Comparison of ENCODE assay signal across 27 cellular contexts in the genomic region with DNA sequence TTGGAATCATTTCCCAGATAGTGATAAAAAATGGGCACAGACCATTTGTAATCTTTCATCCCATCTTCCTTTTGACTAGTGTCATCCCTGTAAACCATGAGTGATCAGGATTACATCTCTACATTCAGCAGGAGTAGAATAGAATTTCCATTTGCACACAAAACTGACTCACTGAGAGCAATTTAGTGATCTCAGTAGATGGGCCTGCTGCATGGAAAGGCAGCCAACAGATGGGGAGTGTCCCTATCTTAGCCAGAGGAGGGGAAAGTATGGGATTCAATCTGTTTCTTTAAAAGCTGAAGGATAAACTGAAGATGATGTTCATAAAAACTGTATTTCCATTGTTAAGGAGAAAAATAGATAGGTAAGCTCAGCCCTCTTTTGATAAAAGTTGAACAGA.
"Had no signal": no experiment of that assay in that cellular context is flagged by ENCODE, and none has a peak within 500 bp of the region (broad histone marks: within the 10 kb centered on the region; RNA-seq: fewer than 3 reads in every experiment).

No MANE protein-coding gene starts in this region.

- H3K4me1 ChIP-seq: breast epithelium, parathyroid adenoma, right lobe of liver, transverse colon had no signal

- DNase-seq: activated B cell treated with CpG ODN at 0.5 μM for 24 hours; activated CD4-positive, alpha-beta T cell treated with anti-CD3 and anti-CD28 coated beads for 4 hours; activated CD4-positive, alpha-beta T cell treated with anti-CD3 and anti-CD28 coated beads, Interleukin-2, amount 50 U/mL, for 48 hours; activated CD8-positive, alpha-beta memory T cell treated with anti-CD3 and anti-CD28 coated beads, Interleukin-2, amount 50 U/mL, for 48 hours; activated effector memory CD4-positive, alpha-beta T cell treated with Interleukin-2 at 50 U/mL for 16 hours; activated naive CD4-positive, alpha-beta T cell treated with anti-CD3 and anti-CD28 coated beads for 36 hours; activated naive CD8-positive, alpha-beta T cell treated with anti-CD3 and anti-CD28 coated beads, Interleukin-2, amount 10 ng/mL, durations not matched to agents 7 days and 5 days; activated T-cell treated with anti-CD3 and anti-CD28 coated beads, Interleukin-2, amount 50 U/mL, for 72 hours; amniotic stem cell; cortex of kidney; endodermal cell; foreskin melanocyte; glutamatergic neuron; hippocampal formation; kidney glomerular epithelial cell; right lobe of liver; small intestine; stimulated activated CD4-positive, alpha-beta T cell treated with anti-CD3 and anti-CD28 coated beads, Interleukin-2, amount 100 ng/mL, for 24 hours; stomach; T-helper 9 cell; transverse colon had no signal

- H3K27ac Mint-ChIP-seq: activated B cell treated with CpG ODN at 0.5 μM for 24 hours; activated naive CD4-positive, alpha-beta T cell treated with anti-CD3 and anti-CD28 coated beads for 36 hours; activated naive CD8-positive, alpha-beta T cell treated with anti-CD3 and anti-CD28 coated beads, Interleukin-2, amount 10 ng/mL, durations not matched to agents 7 days and 5 days; activated T-cell treated with anti-CD3 and anti-CD28 coated beads, Interleukin-2, amount 50 U/mL, for 72 hours; endodermal cell; memory B cell; nephron; stimulated activated memory B cell treated with anti-CD40 and anti-IgM and Interleukin-4, amounts not matched to agents 10 μg/mL and 1 μg/mL and 100 μg/mL, for 72 hours had no signal

- H3K4me1 Mint-ChIP-seq: activated B cell treated with CpG ODN at 0.5 μM for 24 hours; activated naive CD8-positive, alpha-beta T cell treated with anti-CD3 and anti-CD28 coated beads, Interleukin-2, amount 10 ng/mL, durations not matched to agents 7 days and 5 days; memory B cell; stimulated activated memory B cell treated with anti-CD40 and anti-IgM and Interleukin-4, amounts not matched to agents 10 μg/mL and 1 μg/mL and 100 μg/mL, for 72 hours had no signal

- ATAC-seq: activated T-cell treated with anti-CD3 and anti-CD28 coated beads, Interleukin-2, amount 50 U/mL, for 72 hours; right lobe of liver; stimulated activated memory B cell treated with anti-CD40 and anti-IgM and Interleukin-4, amounts not matched to agents 10 μg/mL and 1 μg/mL and 100 μg/mL, for 72 hours had no signal

- H3K4me3 Mint-ChIP-seq: activated B cell treated with CpG ODN at 0.5 μM for 24 hours; activated naive CD4-positive, alpha-beta T cell treated with anti-CD3 and anti-CD28 coated beads for 36 hours; activated naive CD8-positive, alpha-beta T cell treated with anti-CD3 and anti-CD28 coated beads, Interleukin-2, amount 10 ng/mL, durations not matched to agents 7 days and 5 days; activated T-cell treated with anti-CD3 and anti-CD28 coated beads, Interleukin-2, amount 50 U/mL, for 72 hours; endodermal cell; memory B cell; nephron; stimulated activated memory B cell treated with anti-CD40 and anti-IgM and Interleukin-4, amounts not matched to agents 10 μg/mL and 1 μg/mL and 100 μg/mL, for 72 hours had no signal

- H3K36me3 Mint-ChIP-seq: activated naive CD8-positive, alpha-beta T cell treated with anti-CD3 and anti-CD28 coated beads, Interleukin-2, amount 10 ng/mL, durations not matched to agents 7 days and 5 days; memory B cell; stimulated activated memory B cell treated with anti-CD40 and anti-IgM and Interleukin-4, amounts not matched to agents 10 μg/mL and 1 μg/mL and 100 μg/mL, for 72 hours had no signal

- H3K9ac ChIP-seq: parathyroid adenoma had no signal

- H3K27me3 Mint-ChIP-seq: activated naive CD8-positive, alpha-beta T cell treated with anti-CD3 and anti-CD28 coated beads, Interleukin-2, amount 10 ng/mL, durations not matched to agents 7 days and 5 days; memory B cell; stimulated activated memory B cell treated with anti-CD40 and anti-IgM and Interleukin-4, amounts not matched to agents 10 μg/mL and 1 μg/mL and 100 μg/mL, for 72 hours had no signal

- H2AFZ ChIP-seq: parathyroid adenoma had no signal

- H3K27ac ChIP-seq: breast epithelium, epithelial cell of prostate, parathyroid adenoma, right lobe of liver, stomach, transverse colon had no signal

- H3K4me3 ChIP-seq: breast epithelium, right lobe of liver, stomach, transverse colon had no signal

- H3K27me3 ChIP-seq: breast epithelium, right lobe of liver, stomach, transverse colon had no signal

- H3K36me3 ChIP-seq: breast epithelium, right lobe of liver, stomach, transverse colon had no signal

- H3K9me3 ChIP-seq: breast epithelium, right lobe of liver, stomach, transverse colon had no signal
